Comparison of ENCODE assay signal across 9 cellular contexts in the genomic region with DNA sequence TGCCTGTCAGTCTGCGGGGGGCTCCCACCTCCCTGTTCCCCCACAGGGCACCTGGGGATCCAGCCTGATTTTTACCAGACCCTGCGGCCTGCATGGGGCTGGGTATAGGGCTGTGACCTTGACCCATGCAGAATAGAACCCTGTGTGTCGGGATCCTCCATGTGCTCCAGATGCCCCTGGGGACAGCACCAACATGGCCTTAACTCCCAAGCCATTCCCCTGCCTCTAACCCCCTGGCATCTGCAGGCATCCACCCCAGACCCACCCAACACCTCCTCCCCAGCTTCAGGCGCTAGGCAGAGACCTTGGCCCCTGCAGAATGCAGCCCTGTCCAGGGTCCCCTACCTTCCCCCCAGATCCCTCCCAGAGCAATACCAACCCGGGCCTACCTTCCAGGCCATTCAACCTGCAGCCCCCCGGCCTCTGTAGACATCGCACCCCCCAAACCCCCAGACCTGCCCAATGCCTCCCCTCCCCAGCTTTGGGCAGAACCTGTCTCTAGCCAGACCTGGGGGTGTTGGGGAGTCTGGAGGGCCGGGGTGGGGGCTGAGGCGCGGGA. TPM values are rescaled to one million over a fixed set of nuclear protein-coding genes. Genes with fewer than 3 reads are reported as not detected.
DNase-seq lines count a peak whose midpoint lies in the region; ATAC-seq, FAIRE-seq and TF ChIP-seq lines count a peak whose summit lies in the region.
"Had no signal": no experiment of that assay in that cellular context is flagged by ENCODE, and none has a peak within 500 bp of the region (broad histone marks: within the 10 kb centered on the region; RNA-seq: fewer than 3 reads in every experiment).

No MANE protein-coding gene starts in this region.

- H3K9me2 ChIP-seq in HCT116 (ENCODE audit: insufficient read depth), result no peaks in the 10 kb centered on the region

- no peak overlapping the region for H3K27ac Mint-ChIP-seq in stimulated activated naive B cell treated with anti-CD40 and anti-IgM and Interleukin-4, amounts not matched to agents 10 μg/mL and 1 μg/mL and 100 μg/mL, for 72 hours
- H3K27ac Mint-ChIP-seq: memory B cell had no signal

- no peak for FAIRE-seq in HepG2 (lab: Jason Lieb, UNC)

- CTCF ChIA-PET in HCT116 (lab: Charles Lee), result interaction anchor here (0.5 to 2.7 kb wide), 26 partner anchors 10 to 395 kb away, joined by 3 to 29 read pairs (median 4); partner anchors contain the start of genes ABHD11 and METTL27
- CTCF ChIA-PET in HepG2 (lab: Yijun Ruan, JAX; ENCODE audit: low intra/inter-chr PET ratio, low total read pairs), result interaction anchor here (1.5 kb wide), 1 partner anchor 161 kb away, joined by 12 read pairs; no protein-coding TSS in a partner anchor

- ATAC-seq in HCT116 (peak; percentile 42), HepG2 (peak; percentile 54), GM18873 (IDR thresholded peaks at IDR 0.05; ENCODE audit: low FRiP score, unreplicated experiment) (no peak)
- ATAC-seq in stimulated activated naive B cell treated with anti-CD40 and anti-IgM and Interleukin-4, amounts not matched to agents 10 μg/mL and 1 μg/mL and 100 μg/mL, for 72 hours (replicated peaks), result peak; percentile 39 to 47

- no peak overlapping the region for H3K27ac ChIP-seq in HCT116 (ENCODE audit: low read depth, low read length)
- H3K27ac ChIP-seq in HepG2 (ENCODE audit: extremely low read length, insufficient read depth, low read length), result no peak overlapping the region

- H3K4me3 ChIP-seq in HCT116 (replicated peaks in 1 of 2; ENCODE audit: low read depth in 1 of 2, low read length in 2 of 2) (no peak overlapping the region), adipocyte (ENCODE audit: low read length) (no peak overlapping the region), HepG2 (replicated peaks in 1 of 3; ENCODE audit: insufficient read depth in 1 of 3, low read depth in 2 of 3, low read length in 3 of 3) (no peak overlapping the region)

- H3K79me2 ChIP-seq in HCT116 (ENCODE audit: insufficient read depth, low read length), result no peaks in the 10 kb centered on the region
- no peaks in the 10 kb centered on the region for H3K79me2 ChIP-seq in HepG2 (ENCODE audit: insufficient read depth, low read length)

- TF ChIP-seq CTCF in HCT116 (IDR thresholded peaks at IDR 0.05 in 2 of 3, conservative IDR thresholded peaks at IDR 0.05 in 1 of 3; ENCODE audit: borderline replicate concordance in 1 of 3, insufficient read depth in 1 of 3, low read depth in 2 of 3, low read length in 2 of 3), result no peak
- no peak for TF ChIP-seq CTCF in HepG2 (CRISPR knock-in tag; IDR thresholded peaks at IDR 0.05)

- H4K20me1 ChIP-seq in HCT116 (ENCODE audit: insufficient read depth) (no peaks in the 10 kb centered on the region), HepG2 (ENCODE audit: insufficient read depth, low read length) (no peaks in the 10 kb centered on the region)

- 25% methylated on average over 5 of the region's 10 CpGs for WGBS in HepG2 (ENCODE audit: low lambda C conversion rate)

- DNase-seq in HCT116 (ENCODE audit: low read depth, low spot score) (no peak), adipocyte (ENCODE audit: low read depth) (no peak), HepG2 (ENCODE audit: low spot score) (no peak), ACHN (no peak), DMS114 treated with DMSO at 0.1 percent for 48 hours (lab: John Stamatoyannopoulos, UW; ENCODE audit: unreplicated experiment) (no peak), cerebellum (ENCODE audit: low spot score) (no peak)
- no peak for DNase-seq in stimulated activated naive B cell treated with anti-CD40 and anti-IgM and Interleukin-4, amounts not matched to agents 10 μg/mL and 1 μg/mL and 100 μg/mL, for 72 hours

- H3K36me3 Mint-ChIP-seq in stimulated activated naive B cell treated with anti-CD40 and anti-IgM and Interleukin-4, amounts not matched to agents 10 μg/mL and 1 μg/mL and 100 μg/mL, for 72 hours, result no peaks in the 10 kb centered on the region
- H3K36me3 Mint-ChIP-seq: memory B cell had no signal

- intact Hi-C loops in HCT116 (cut with micrococcal nuclease), result no loop called here
- intact Hi-C loops in HepG2 (cut with micrococcal nuclease; ENCODE audit: unreplicated experiment), result loop anchor here (1.0 kb wide), 1 partner anchor 161 kb away; no protein-coding TSS in a partner anchor

- no peaks in the 10 kb centered on the region for H3K9me3 ChIP-seq in HCT116 (ENCODE audit: control insufficient read depth in 1 of 2, insufficient read depth in 1 of 2, low read depth in 1 of 2, low read length in 2 of 2)
- no peaks in the 10 kb centered on the region for H3K9me3 ChIP-seq in adipocyte (ENCODE audit: control insufficient read depth, low read length)
- H3K9me3 ChIP-seq in HepG2 (ENCODE audit: low read length), result no peaks in the 10 kb centered on the region

- H3K9me3 Mint-ChIP-seq in stimulated activated naive B cell treated with anti-CD40 and anti-IgM and Interleukin-4, amounts not matched to agents 10 μg/mL and 1 μg/mL and 100 μg/mL, for 72 hours, result no peaks in the 10 kb centered on the region
- H3K9me3 Mint-ChIP-seq: memory B cell had no signal

- TF ChIP-seq RAD21 in HCT116 (IDR thresholded peaks at IDR 0.05; ENCODE audit: low read depth), result no peak
- no peak for TF ChIP-seq RAD21 in HepG2 (CRISPR knock-in tag; IDR thresholded peaks at IDR 0.05)

- no peak overlapping the region for H3K4me3 Mint-ChIP-seq in stimulated activated naive B cell treated with anti-CD40 and anti-IgM and Interleukin-4, amounts not matched to agents 10 μg/mL and 1 μg/mL and 100 μg/mL, for 72 hours
- H3K4me3 Mint-ChIP-seq: memory B cell had no signal

- H3K36me3 ChIP-seq in HCT116 (ENCODE audit: control insufficient read depth in 1 of 2, insufficient read depth in 2 of 2, low read length in 2 of 2), result no peaks in the 10 kb centered on the region
- no peaks in the 10 kb centered on the region for H3K36me3 ChIP-seq in adipocyte (ENCODE audit: control insufficient read depth, insufficient read depth, low read length, severe bottlenecking)
- H3K36me3 ChIP-seq in HepG2 (replicated peaks in 1 of 2; ENCODE audit: control insufficient read depth in 1 of 2, insufficient read depth in 2 of 2, low read length in 2 of 2), result no peaks in the 10 kb centered on the region

- BruUV-seq in HCT116 (replicated peaks; lab: Mats Ljungman, UMichigan) (no TSS peak), HepG2 (replicated peaks; lab: Mats Ljungman, UMichigan) (no TSS peak)

- peak overlapping the region; percentile 61 for H3K4me2 ChIP-seq in HCT116 (ENCODE audit: low read length)
- no peak overlapping the region for H3K4me2 ChIP-seq in HepG2 (ENCODE audit: low read depth, low read length)

- H3K27me3 ChIP-seq in HCT116 (ENCODE audit: insufficient read depth, low read length) (0 out of 2 replicates have a peak, but pooled peaks cover 7% of the 10 kb centered on the region), adipocyte (replicated peaks; ENCODE audit: control insufficient read depth, insufficient read depth, low read length) (no peaks in the 10 kb centered on the region), HepG2 (ENCODE audit: control insufficient read depth in 1 of 2, insufficient read depth in 2 of 2, low read length in 2 of 2) (peaks cover 16 to 59% of the 10 kb centered on the region in 2 experiments)

- TF ChIP-seq EP300 in HepG2 (IDR thresholded peaks at IDR 0.05; ENCODE audit: low read depth in 2 of 2, low read length in 2 of 2) (no peak), HepG2 (CRISPR knock-in tag; IDR thresholded peaks at IDR 0.05; ENCODE audit: borderline replicate concordance) (no peak)

- H3K4me1 ChIP-seq in HCT116 (ENCODE audit: control insufficient read depth in 1 of 2, insufficient read depth in 2 of 2, low read length in 2 of 2) (peaks cover 6 to 28% of the 10 kb centered on the region in 2 experiments; a peak in 3 of 4 replicates), adipocyte (ENCODE audit: control insufficient read depth, insufficient read depth, low read length) (peaks cover 64% of the 10 kb centered on the region), HepG2 (ENCODE audit: insufficient read depth, low read length) (peaks cover 17% of the 10 kb centered on the region)

- in situ Hi-C loops in HepG2 (cut with HindIII; ENCODE audit: extremely low pct_ligation_motif_present, low pct_unique_long_range_greater_than_20kb), result no loop called here
- in situ Hi-C loops in ACHN (cut with HindIII; ENCODE audit: low pct_ligation_motif_present, low pct_unique_long_range_greater_than_20kb, low sequenced_read_pairs), result no loop called here

- RAD21 ChIA-PET in HCT116 (lab: Charles Lee; ENCODE audit: low non-redundant PET in 1 of 2, low total read pairs in 2 of 2, uncharacterized antibody in 2 of 2, unreplicated experiment in 2 of 2), result interaction anchor here (0.6 to 1.4 kb wide), 7 partner anchors 40 to 374 kb away, joined by 3 to 5 read pairs (median 3); no protein-coding TSS in a partner anchor

- POLR2A ChIA-PET in HCT116 (lab: Charles Lee), result interaction anchor here (1.2 kb wide), 1 partner anchor 185 kb away, joined by 3 read pairs; the partner anchor contains the start of gene METTL27
- POLR2A ChIA-PET in HepG2 (lab: Yijun Ruan, JAX), result no interaction called here

- no peak overlapping the region for H3K9ac ChIP-seq in HCT116 (ENCODE audit: low read length)
- H3K9ac ChIP-seq in adipocyte (ENCODE audit: low read length), result peak overlapping the region; percentile 71
- no peak overlapping the region for H3K9ac ChIP-seq in HepG2 (ENCODE audit: insufficient read depth, low read depth, low read length)

- H3K27me3 Mint-ChIP-seq in stimulated activated naive B cell treated with anti-CD40 and anti-IgM and Interleukin-4, amounts not matched to agents 10 μg/mL and 1 μg/mL and 100 μg/mL, for 72 hours, result peaks cover 73 to 87% of the 10 kb centered on the region in 2 donors

- H2AFZ ChIP-seq in HCT116 (ENCODE audit: low read depth, low read length, poor library complexity, severe bottlenecking), result peak overlapping the region; percentile 87
- no peak overlapping the region for H2AFZ ChIP-seq in HepG2 (ENCODE audit: low read length)

- H3K4me1 Mint-ChIP-seq in stimulated activated naive B cell treated with anti-CD40 and anti-IgM and Interleukin-4, amounts not matched to agents 10 μg/mL and 1 μg/mL and 100 μg/mL, for 72 hours, result peaks cover 8 to 16% of the 10 kb centered on the region in 2 donors

- TF ChIP-seq POLR2A in HCT116 (IDR thresholded peaks at IDR 0.05; ENCODE audit: borderline replicate concordance, extremely low read depth, insufficient read depth, insufficient read length) (no peak), HepG2 (IDR thresholded peaks at IDR 0.05; ENCODE audit: insufficient read depth in 1 of 2, low read depth in 2 of 2, low read length in 2 of 2) (no peak)

RNA-seq across cellular contexts. Expression of gene ELN, which starts 0.8 kb away (rescaled TPM):
- 0.17 TPM for total RNA-seq in HCT116 (2021; ENCODE audit: unreplicated experiment)
- 0.07 and 0.09 TPM in 2 replicates for polyA plus RNA-seq in HCT116 (2012)
- 0.08 and 0.15 TPM in 2 replicates for total RNA-seq in HepG2 (2016; rRNA removed; fragmentation: Illumina TruSeq; extraction: Trizol)
- total RNA-seq in HepG2 (2016; cell fraction: cytosol; rRNA removed; fragmentation: Illumina TruSeq; extraction: Trizol; ENCODE audit: low read depth), result not detected in 2 replicates
- 0.12 and 0.15 TPM in 2 replicates for total RNA-seq in HepG2 (2016; cell fraction: insoluble cytoplasmic fraction; rRNA removed; fragmentation: Illumina TruSeq; extraction: Trizol)
- total RNA-seq in HepG2 (2016; cell fraction: membrane; rRNA removed; fragmentation: Illumina TruSeq; extraction: Trizol), result 0.10 TPM in 1 of 2 replicates, not detected in the other
- total RNA-seq in HepG2 (2016; cell fraction: nucleus; rRNA removed; fragmentation: Illumina TruSeq; extraction: Trizol), result not detected in 2 replicates
- 0.37 and 0.46 TPM in 2 replicates for polyA plus RNA-seq in HepG2 (2011; rRNA removed)
- 0.28 and 0.43 TPM in 2 replicates for polyA plus RNA-seq in HepG2 (2011; cell fraction: cytosol; rRNA removed)
- polyA plus RNA-seq in HepG2 (2011; cell fraction: nucleus; rRNA removed), result 0.21 and 0.71 TPM in 2 replicates
- polyA plus RNA-seq in HepG2 (2012), result 0.24 and 0.31 TPM in 2 replicates
- 0.03 and 0.06 TPM in 2 replicates for polyA plus RNA-seq in HepG2 (2016; cell fraction: cytosol; fragmentation: Illumina TruSeq; extraction: Trizol; ENCODE audit: low read depth)
- 0.22 and 0.34 TPM in 2 replicates for polyA plus RNA-seq in HepG2 (2016; cell fraction: insoluble cytoplasmic fraction; fragmentation: Illumina TruSeq; extraction: Trizol; ENCODE audit: low read depth)
- 0.05 and 0.07 TPM in 2 replicates for polyA plus RNA-seq in HepG2 (2016; cell fraction: membrane; fragmentation: Illumina TruSeq; extraction: Trizol; ENCODE audit: low read depth)
- polyA plus RNA-seq in HepG2 (2016; cell fraction: nucleus; fragmentation: Illumina TruSeq; extraction: Trizol; ENCODE audit: insufficient read depth, low read depth), result 0.33 TPM in 2 replicates
- polyA minus RNA-seq in HepG2 (2011; rRNA and poly(A)+ RNA removed; ENCODE audit: low replicate concordance), result 0.05 and 0.12 TPM in 2 replicates
- polyA minus RNA-seq in HepG2 (2011; cell fraction: cytosol; rRNA and poly(A)+ RNA removed), result 0.62 TPM in 1 of 2 replicates, not detected in the other
- polyA minus RNA-seq in HepG2 (2011; cell fraction: nucleus; rRNA and poly(A)+ RNA removed), result not detected in 2 replicates
- 27.0 TPM for total RNA-seq in cerebellum

RNA-seq across cellular contexts. Expression of gene LIMK1, which starts 56.4 kb away (rescaled TPM):
- total RNA-seq in HCT116 (2021; ENCODE audit: unreplicated experiment), result 56.3 TPM
- 43.5 and 53.3 TPM in 2 replicates for polyA plus RNA-seq in HCT116 (2012)
- 8.2 and 8.9 TPM in 2 replicates for total RNA-seq in HepG2 (2016; rRNA removed; fragmentation: Illumina TruSeq; extraction: Trizol)
- total RNA-seq in HepG2 (2016; cell fraction: cytosol; rRNA removed; fragmentation: Illumina TruSeq; extraction: Trizol; ENCODE audit: low read depth), result 4.6 and 5.6 TPM in 2 replicates
- total RNA-seq in HepG2 (2016; cell fraction: insoluble cytoplasmic fraction; rRNA removed; fragmentation: Illumina TruSeq; extraction: Trizol), result 6.7 and 8.6 TPM in 2 replicates
- total RNA-seq in HepG2 (2016; cell fraction: membrane; rRNA removed; fragmentation: Illumina TruSeq; extraction: Trizol), result 16.3 and 16.4 TPM in 2 replicates
- 6.6 TPM in 2 replicates for total RNA-seq in HepG2 (2016; cell fraction: nucleus; rRNA removed; fragmentation: Illumina TruSeq; extraction: Trizol)
- polyA plus RNA-seq in HepG2 (2011; rRNA removed), result 18.8 and 22.5 TPM in 2 replicates
- 12.2 and 13.7 TPM in 2 replicates for polyA plus RNA-seq in HepG2 (2011; cell fraction: cytosol; rRNA removed)
- polyA plus RNA-seq in HepG2 (2011; cell fraction: nucleus; rRNA removed), result 28.7 and 31.1 TPM in 2 replicates
- 8.3 and 10.9 TPM in 2 replicates for polyA plus RNA-seq in HepG2 (2012)
- 7.5 and 8.7 TPM in 2 replicates for polyA plus RNA-seq in HepG2 (2016; cell fraction: cytosol; fragmentation: Illumina TruSeq; extraction: Trizol; ENCODE audit: low read depth)
- polyA plus RNA-seq in HepG2 (2016; cell fraction: insoluble cytoplasmic fraction; fragmentation: Illumina TruSeq; extraction: Trizol; ENCODE audit: low read depth), result 10.6 and 14.3 TPM in 2 replicates
- 18.8 and 20.9 TPM in 2 replicates for polyA plus RNA-seq in HepG2 (2016; cell fraction: membrane; fragmentation: Illumina TruSeq; extraction: Trizol; ENCODE audit: low read depth)
- 14.4 and 15.5 TPM in 2 replicates for polyA plus RNA-seq in HepG2 (2016; cell fraction: nucleus; fragmentation: Illumina TruSeq; extraction: Trizol; ENCODE audit: insufficient read depth, low read depth)
- 36.5 and 57.3 TPM in 2 replicates for polyA minus RNA-seq in HepG2 (2011; rRNA and poly(A)+ RNA removed; ENCODE audit: low replicate concordance)
- 10.0 and 11.6 TPM in 2 replicates for polyA minus RNA-seq in HepG2 (2011; cell fraction: cytosol; rRNA and poly(A)+ RNA removed)
- polyA minus RNA-seq in HepG2 (2011; cell fraction: nucleus; rRNA and poly(A)+ RNA removed), result 4.1 and 4.8 TPM in 2 replicates
- 15.2 TPM for total RNA-seq in cerebellum

Comparison
In these comparisons a context has a peak if more than half of its experiments do, and no peak if none do; other contexts are left out.
1. RNA of gene ELN, which starts 0.8 kb away (total RNA-seq): 27.0 TPM in cerebellum (single experiment); 0.17 TPM in HCT116 (single experiment) and 0.08 to 0.15 TPM in HepG2; every median in the first group is over 10 times any median in the second.